Comparison of ENCODE assay signal across 11 cellular contexts in genomic region chr6:35686441-35686840, GRCh38. TPM values are rescaled to one million over a fixed set of nuclear protein-coding genes. Genes with fewer than 3 reads are reported as not detected.
A peak's percentile ranks its signal among the peaks of the same experiment; 100 is the strongest.
DNase-seq lines count a peak whose midpoint lies in the region; ATAC-seq, FAIRE-seq and TF ChIP-seq lines count a peak whose summit lies in the region.
"Had no signal": no experiment of that assay in that cellular context is flagged by ENCODE, and none has a peak within 500 bp of the region (broad histone marks: within the 10 kb centered on the region; RNA-seq: fewer than 3 reads in every experiment).

No MANE protein-coding gene starts in this region.

- no peak for FAIRE-seq in A549 (lab: Jason Lieb, UNC)

- H3K4me1 Mint-ChIP-seq in central memory CD8-positive, alpha-beta T cell, result peaks cover 13% of the 10 kb centered on the region
- H3K4me1 Mint-ChIP-seq in nephron progenitor cell, result peaks cover 27% of the 10 kb centered on the region

- POLR2A ChIA-PET in A549 (lab: Yijun Ruan, JAX), result no interaction called here

- H3K27ac ChIP-seq in A549 (no peak overlapping the region; a peak in 1 of 6 replicates), KOPT-K1 (ENCODE audit: low read depth, low read length, poor library complexity, severe bottlenecking) (peak overlapping the region; percentile 85)

- peaks cover 17% of the 10 kb centered on the region for H3K36me3 ChIP-seq in KOPT-K1 (ENCODE audit: insufficient read depth, low read length)

- no peaks in the 10 kb centered on the region for H3K9me3 ChIP-seq in A549
- H3K9me3 ChIP-seq in KOPT-K1 (ENCODE audit: insufficient read depth, low read length, poor library complexity, severe bottlenecking), result no peaks in the 10 kb centered on the region

- peaks cover 10% of the 10 kb centered on the region for H3K36me3 Mint-ChIP-seq in central memory CD8-positive, alpha-beta T cell (ENCODE audit: insufficient read depth)
- peaks cover 4% of the 10 kb centered on the region for H3K36me3 Mint-ChIP-seq in nephron progenitor cell (ENCODE audit: low read depth)
- H3K36me3 Mint-ChIP-seq: naive B cell had no signal

- no peaks in the 10 kb centered on the region for H3K27me3 Mint-ChIP-seq in central memory CD8-positive, alpha-beta T cell
- no peaks in the 10 kb centered on the region for H3K27me3 Mint-ChIP-seq in nephron progenitor cell (ENCODE audit: low read depth, poor library complexity)
- H3K27me3 Mint-ChIP-seq: naive B cell had no signal

- ATAC-seq in A549 (no peak), HG03469 (IDR thresholded peaks at IDR 0.05; ENCODE audit: unreplicated experiment) (no peak), GM19035 (IDR thresholded peaks at IDR 0.05; ENCODE audit: unreplicated experiment) (no peak)
- ATAC-seq in central memory CD8-positive, alpha-beta T cell (replicated peaks; ENCODE audit: extremely low read depth, poor library complexity, severe bottlenecking), result no peak

- H3K27ac Mint-ChIP-seq in central memory CD8-positive, alpha-beta T cell (ENCODE audit: low read depth), result no peak overlapping the region
- no peak overlapping the region for H3K27ac Mint-ChIP-seq in nephron progenitor cell

- no peaks in the 10 kb centered on the region for H3K9me3 Mint-ChIP-seq in central memory CD8-positive, alpha-beta T cell
- H3K9me3 Mint-ChIP-seq in nephron progenitor cell, result no peaks in the 10 kb centered on the region
- H3K9me3 Mint-ChIP-seq: naive B cell had no signal

- H3K4me1 ChIP-seq in A549, result peaks cover 11% of the 10 kb centered on the region; the same call in 2 of the 3 replicates

- WGBS in A549 (ENCODE audit: missing lambda C conversion rate), result 86% methylated on average over 2 of the region's 2 CpGs

- peak overlapping the region; percentile 61; the same call in 1 of the 3 replicates for H3K4me2 ChIP-seq in A549

- H3K4me3 ChIP-seq in A549, result no peak overlapping the region; the same call in 2 of the 3 replicates

- no peak for TF ChIP-seq RAD21 in A549 (conservative IDR thresholded peaks at IDR 0.05 in 1 of 2, IDR thresholded peaks at IDR 0.05 in 1 of 2)

- CTCF ChIA-PET in A549 (lab: Yijun Ruan, JAX), result interaction anchor here (1.2 to 1.4 kb wide), 2 partner anchors 23 to 35 kb away, joined by 3 read pairs; no protein-coding TSS in a partner anchor

- TF ChIP-seq CTCF in A549 (IDR thresholded peaks at IDR 0.05) (no peak), nephron progenitor cell (IDR thresholded peaks at IDR 0.05) (no peak)

- no peak for TF ChIP-seq POLR2A in A549 (IDR thresholded peaks at IDR 0.05; ENCODE audit: low read length)

- DNase-seq in A549 (ENCODE audit: low read depth in 1 of 2, low spot score in 1 of 2), result no peak
- DNase-seq in central memory CD8-positive, alpha-beta T cell (ENCODE audit: low spot score in 2 of 2), result no peak
- no peak for DNase-seq in nephron progenitor cell
- DNase-seq in DMS53 treated with DMSO at 0.1 percent for 48 hours (lab: John Stamatoyannopoulos, UW; ENCODE audit: unreplicated experiment), result no peak
- DNase-seq in DMS153 treated with DMSO at 0.1 percent for 48 hours (lab: John Stamatoyannopoulos, UW; ENCODE audit: unreplicated experiment), result no peak
- DNase-seq: activated CD4-positive, alpha-beta T cell treated with anti-CD3 and anti-CD28 coated beads for 4 hours; NCI-H446 treated with DMSO at 0.1 percent for 48 hours had no signal

- TF ChIP-seq EP300 in A549 (IDR thresholded peaks at IDR 0.05), result no peak

- peak overlapping the region; percentile 89 for H3K4me3 Mint-ChIP-seq in central memory CD8-positive, alpha-beta T cell
- H3K4me3 Mint-ChIP-seq in nephron progenitor cell, result peak overlapping the region; percentile 91

TF ChIP-seq in A549, 52 proteins besides CTCF, POLR2A, EP300 and RAD21:
- TF ChIP-seq CEBPB (IDR thresholded peaks at IDR 0.05) (no peak), PHF8 (IDR thresholded peaks at IDR 0.05; ENCODE audit: borderline replicate concordance, low read depth) (no peak), ELK1 (IDR thresholded peaks at IDR 0.05; ENCODE audit: low read depth, low read length) (no peak), RARB (CRISPR knock-in tag; IDR thresholded peaks at IDR 0.05) (no peak), EHMT2 (IDR thresholded peaks at IDR 0.05; ENCODE audit: low read depth) (no peak), ZFP36 (IDR thresholded peaks at IDR 0.05; ENCODE audit: borderline replicate concordance, partially characterized antibody) (no peak), SREBF2 (IDR thresholded peaks at IDR 0.05) (no peak), EHF (CRISPR knock-in tag; IDR thresholded peaks at IDR 0.05) (no peak), ZSCAN20 (CRISPR knock-in tag; IDR thresholded peaks at IDR 0.05) (no peak), NR3C1 (IDR thresholded peaks at IDR 0.05) (no peak), MAFK (IDR thresholded peaks at IDR 0.05; ENCODE audit: partially characterized antibody) (no peak), FOSL2 (IDR thresholded peaks at IDR 0.05) (no peak), FOSL2 (CRISPR knock-in tag; IDR thresholded peaks at IDR 0.05) (no peak), CBX8 (IDR thresholded peaks at IDR 0.05) (no peak), MAZ (IDR thresholded peaks at IDR 0.05; ENCODE audit: borderline replicate concordance, low read depth, low read length) (no peak), CHD2 (IDR thresholded peaks at IDR 0.05; ENCODE audit: low read length, partially characterized antibody) (no peak), RCOR1 (IDR thresholded peaks at IDR 0.05; ENCODE audit: low read depth, low read length) (no peak)
- TF ChIP-seq, protein P1, sequence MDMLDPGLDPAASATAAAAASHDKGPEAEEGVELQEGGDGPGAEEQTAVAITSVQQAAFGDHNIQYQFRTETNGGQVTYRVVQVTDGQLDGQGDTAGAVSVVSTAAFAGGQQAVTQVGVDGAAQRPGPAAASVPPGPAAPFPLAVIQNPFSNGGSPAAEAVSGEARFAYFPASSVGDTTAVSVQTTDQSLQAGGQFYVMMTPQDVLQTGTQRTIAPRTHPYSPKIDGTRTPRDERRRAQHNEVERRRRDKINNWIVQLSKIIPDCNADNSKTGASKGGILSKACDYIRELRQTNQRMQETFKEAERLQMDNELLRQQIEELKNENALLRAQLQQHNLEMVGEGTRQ (IDR thresholded peaks at IDR 0.05), result no peak
- TF ChIP-seq, protein P2, sequence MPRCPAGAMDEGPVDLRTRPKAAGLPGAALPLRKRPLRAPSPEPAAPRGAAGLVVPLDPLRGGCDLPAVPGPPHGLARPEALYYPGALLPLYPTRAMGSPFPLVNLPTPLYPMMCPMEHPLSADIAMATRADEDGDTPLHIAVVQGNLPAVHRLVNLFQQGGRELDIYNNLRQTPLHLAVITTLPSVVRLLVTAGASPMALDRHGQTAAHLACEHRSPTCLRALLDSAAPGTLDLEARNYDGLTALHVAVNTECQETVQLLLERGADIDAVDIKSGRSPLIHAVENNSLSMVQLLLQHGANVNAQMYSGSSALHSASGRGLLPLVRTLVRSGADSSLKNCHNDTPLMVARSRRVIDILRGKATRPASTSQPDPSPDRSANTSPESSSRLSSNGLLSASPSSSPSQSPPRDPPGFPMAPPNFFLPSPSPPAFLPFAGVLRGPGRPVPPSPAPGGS (IDR thresholded peaks at IDR 0.05), result no peak
- TF ChIP-seq, protein P3, sequence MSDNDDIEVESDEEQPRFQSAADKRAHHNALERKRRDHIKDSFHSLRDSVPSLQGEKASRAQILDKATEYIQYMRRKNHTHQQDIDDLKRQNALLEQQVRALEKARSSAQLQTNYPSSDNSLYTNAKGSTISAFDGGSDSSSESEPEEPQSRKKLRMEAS (IDR thresholded peaks at IDR 0.05), result no peak

RNA-seq across cellular contexts. Expression of gene FKBP5, which starts 2.3 kb away (rescaled TPM):
- 10.9 and 11.7 TPM in 2 replicates for polyA plus RNA-seq in A549 (2011; rRNA removed)
- polyA plus RNA-seq in A549 (2012; cell fraction: cytosol; rRNA removed), result 3.4 and 3.9 TPM in 2 replicates
- 1.5 and 2.3 TPM in 2 replicates for polyA plus RNA-seq in A549 (2012; cell fraction: nucleus; rRNA removed)
- 7.7 to 9.5 TPM (median 8.4 TPM) in 3 replicates for polyA plus RNA-seq in A549 (2017; fragmentation: RNase III; extraction: RNeasy Plus Mini Kit Qiagen cat#74134 plus additional on column Dnase treatment)
- polyA minus RNA-seq in A549 (2011; rRNA and poly(A)+ RNA removed), result 3.1 and 4.9 TPM in 2 replicates

RNA-seq across cellular contexts. Expression of gene ARMC12, which starts 50.4 kb away (rescaled TPM):
- 0.88 and 0.94 TPM in 2 replicates for polyA plus RNA-seq in A549 (2011; rRNA removed)
- 0.48 and 0.50 TPM in 2 replicates for polyA plus RNA-seq in A549 (2012; cell fraction: cytosol; rRNA removed)
- polyA plus RNA-seq in A549 (2012; cell fraction: nucleus; rRNA removed), result 2.7 and 2.9 TPM in 2 replicates
- 0.26 to 0.44 TPM (median 0.28 TPM) in 3 replicates for polyA plus RNA-seq in A549 (2017; fragmentation: RNase III; extraction: RNeasy Plus Mini Kit Qiagen cat#74134 plus additional on column Dnase treatment)
- 0.37 and 1.1 TPM in 2 replicates for polyA minus RNA-seq in A549 (2011; rRNA and poly(A)+ RNA removed)
